Comparison of ENCODE assay signal across 9 cellular contexts in the genomic region with DNA sequence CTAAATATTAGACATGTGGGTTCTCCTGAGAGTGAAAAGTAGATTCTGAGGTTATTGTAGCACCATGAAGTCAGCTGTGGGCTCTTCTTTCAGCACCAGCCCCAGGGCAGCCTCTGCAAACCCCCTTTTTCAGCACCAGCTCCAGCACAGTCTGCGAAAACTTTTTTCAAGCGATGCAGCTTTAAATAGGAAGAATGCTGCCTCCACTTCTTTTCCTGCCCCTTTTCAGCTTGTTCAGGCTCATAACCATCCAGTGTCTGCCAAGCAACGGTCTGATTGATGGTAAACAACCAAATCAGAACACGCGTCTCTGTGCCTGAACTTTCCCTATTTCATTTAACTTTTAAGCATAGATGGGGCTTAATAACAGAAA. TPM values are rescaled to one million over a fixed set of nuclear protein-coding genes. Genes with fewer than 3 reads are reported as not detected.
A peak's percentile ranks its signal among the peaks of the same experiment; 100 is the strongest.
DNase-seq lines count a peak whose midpoint lies in the region; ATAC-seq, FAIRE-seq and TF ChIP-seq lines count a peak whose summit lies in the region.
"Had no signal": no experiment of that assay in that cellular context is flagged by ENCODE, and none has a peak within 500 bp of the region (broad histone marks: within the 10 kb centered on the region; RNA-seq: fewer than 3 reads in every experiment).

COL5A2 (minus strand) TSS at position 155 of the 373 bp plus-strand sequence. CDS start 157 bp downstream, outside the sequence.

- peaks cover 12% of the 10 kb centered on the region for H3K4me1 Mint-ChIP-seq in activated CD8-positive, alpha-beta T cell treated with anti-CD3 and anti-CD28 coated beads for 36 hours (ENCODE audit: low read depth)
- peaks cover 25% of the 10 kb centered on the region for H3K4me1 Mint-ChIP-seq in glutamatergic neuron (ENCODE audit: low read depth, unreplicated experiment)
- H3K4me1 Mint-ChIP-seq: memory B cell had no signal

- peaks cover 17% of the 10 kb centered on the region for H3K27me3 Mint-ChIP-seq in activated CD8-positive, alpha-beta T cell treated with anti-CD3 and anti-CD28 coated beads for 36 hours
- no peaks in the 10 kb centered on the region for H3K27me3 Mint-ChIP-seq in glutamatergic neuron (ENCODE audit: unreplicated experiment)

- intact Hi-C loops in activated CD8-positive, alpha-beta T cell treated with anti-CD3 and anti-CD28 coated beads for 36 hours (cut with micrococcal nuclease): no loop called here
- intact Hi-C loops in pancreas (cut with DNase I): no loop called here

- H3K9me3 ChIP-seq in ES-I3 (ENCODE audit: control insufficient read depth, insufficient read depth, low read length) (no peaks in the 10 kb centered on the region), pancreas (no peaks in the 10 kb centered on the region)

- WGBS in pancreas, 2 donors: 7 to 10% methylated on average over 5 of the region's 5 CpGs

- peak within 1 kb of the TSS; percentile 1 for H3K4me3 Mint-ChIP-seq in activated CD8-positive, alpha-beta T cell treated with anti-CD3 and anti-CD28 coated beads for 36 hours
- peak within 1 kb of the TSS; percentile 89 for H3K4me3 Mint-ChIP-seq in glutamatergic neuron (ENCODE audit: unreplicated experiment)
- H3K4me3 Mint-ChIP-seq: memory B cell had no signal

- no peak for FAIRE-seq in pancreas (lab: Jason Lieb, UNC)

- H3K4me1 ChIP-seq in ES-I3 (ENCODE audit: insufficient read depth, low read length): no peaks in the 10 kb centered on the region
- H3K4me1 ChIP-seq in pancreas: no peaks in the 10 kb centered on the region

- H3K4me3 ChIP-seq in pancreas: peak within 1 kb of the TSS in 1 of 4 donors; percentile 27

- no peak for TF ChIP-seq CTCF in activated CD8-positive, alpha-beta T cell treated with anti-CD3 and anti-CD28 coated beads for 36 hours (IDR thresholded peaks at IDR 0.05)
- TF ChIP-seq CTCF in glutamatergic neuron (IDR thresholded peaks at IDR 0.05; ENCODE audit: partially characterized antibody, unreplicated experiment): no peak
- TF ChIP-seq CTCF in pancreas (IDR thresholded peaks at IDR 0.05): no peak

- ATAC-seq in activated CD8-positive, alpha-beta T cell treated with anti-CD3 and anti-CD28 coated beads for 36 hours: no peak
- ATAC-seq in pancreas (peak in 3 of 4 donors; percentile 67 to 75 (median 72)), GM21360 (IDR thresholded peaks at IDR 0.05; ENCODE audit: unreplicated experiment) (no peak), GM21786 (IDR thresholded peaks at IDR 0.05; ENCODE audit: unreplicated experiment) (no peak)

- in situ Hi-C loops in KBM-7 (cut with MboI; ENCODE audit: low pct_unique_long_range_greater_than_20kb, low sequenced_read_pairs): no loop called here

- H3K36me3 Mint-ChIP-seq in activated CD8-positive, alpha-beta T cell treated with anti-CD3 and anti-CD28 coated beads for 36 hours (ENCODE audit: low read depth): no peaks in the 10 kb centered on the region
- H3K36me3 Mint-ChIP-seq in glutamatergic neuron (ENCODE audit: unreplicated experiment): no peaks in the 10 kb centered on the region
- H3K36me3 Mint-ChIP-seq: memory B cell had no signal

- H3K9ac ChIP-seq in ES-I3 (ENCODE audit: low read depth, low read length): peak within 1 kb of the TSS; percentile 97

- peak within 1 kb of the TSS in 2 of 4 donors; percentile 6 to 19 for H3K27ac ChIP-seq in pancreas

- H3K27ac Mint-ChIP-seq in activated CD8-positive, alpha-beta T cell treated with anti-CD3 and anti-CD28 coated beads for 36 hours: no peak within 1 kb of the TSS
- peak within 1 kb of the TSS; percentile 48 for H3K27ac Mint-ChIP-seq in glutamatergic neuron (ENCODE audit: unreplicated experiment)
- H3K27ac Mint-ChIP-seq: memory B cell had no signal

- peaks cover 0 to 3% (median 0%) of the 10 kb centered on the region in 4 donors for H3K27me3 ChIP-seq in pancreas

- CTCF ChIA-PET in activated CD8-positive, alpha-beta T cell treated with anti-CD3 and anti-CD28 coated beads for 36 hours (lab: Charles Lee): interaction anchor here (1.1 to 2.2 kb wide), 5 partner anchors 10 to 168 kb away, joined by 3 to 10 read pairs (median 3); no protein-coding TSS in a partner anchor

- no peaks in the 10 kb centered on the region for H3K36me3 ChIP-seq in ES-I3 (ENCODE audit: insufficient read depth, low read length)
- H3K36me3 ChIP-seq in pancreas: no peaks in the 10 kb centered on the region

- peak; percentile 8 for DNase-seq in activated CD8-positive, alpha-beta T cell treated with anti-CD3 and anti-CD28 coated beads for 36 hours
- DNase-seq in glutamatergic neuron: no peak
- peak in 1 of 6 donors; percentile 15 for DNase-seq in pancreas
- DNase-seq in MV-4-11 (lab: John Stamatoyannopoulos, UW): no peak
- no peak for DNase-seq in KBM-7

- no peaks in the 10 kb centered on the region for H3K9me3 Mint-ChIP-seq in activated CD8-positive, alpha-beta T cell treated with anti-CD3 and anti-CD28 coated beads for 36 hours
- peaks cover 2% of the 10 kb centered on the region for H3K9me3 Mint-ChIP-seq in glutamatergic neuron (ENCODE audit: unreplicated experiment)
- H3K9me3 Mint-ChIP-seq: memory B cell had no signal

- POLR2A ChIA-PET in activated CD8-positive, alpha-beta T cell treated with anti-CD3 and anti-CD28 coated beads for 36 hours (lab: Charles Lee): no interaction called here

RNA-seq across cellular contexts. Expression of gene COL5A2, which starts in this region (rescaled TPM):
- total RNA-seq in activated CD8-positive, alpha-beta T cell treated with anti-CD3 and anti-CD28 coated beads for 36 hours: 1 to 10 TPM; 2.3 to 3.3 TPM
- total RNA-seq in glutamatergic neuron (ENCODE audit: unreplicated experiment): 23.7 TPM
- 10 to 100 TPM in 2 of 6 donors, 1 to 10 TPM in 4; 1.9 to 43.3 (median 6.1) TPM for total RNA-seq in pancreas
- polyA plus RNA-seq in pancreas: 1 to 10 TPM; 2.2 to 3.4 TPM

Comparison
In these comparisons a context has a peak if more than half of its experiments do, and no peak if none do; other contexts are left out.
1. ATAC-seq: peak in pancreas (3 of 4); none in activated CD8-positive, alpha-beta T cell treated with anti-CD3 and anti-CD28 coated beads for 36 hours (single experiment), GM21360 (single experiment) and GM21786 (single experiment).